Comparison of ENCODE assay signal across 8 cellular contexts in genomic region chr16:70523013-70523620, GRCh38. TPM values are rescaled to one million over a fixed set of nuclear protein-coding genes. Genes with fewer than 3 reads are reported as not detected.
DNase-seq lines count a peak whose midpoint lies in the region; ATAC-seq and TF ChIP-seq lines count a peak whose summit lies in the region.

TSS of gene COG4 (minus strand) at chr16:70523554. CDS start at chr16:70523543, 11 bp downstream.

- H3K36me3 Mint-ChIP-seq in neural crest cell (ENCODE audit: low read depth) = peaks cover 19% of the 10 kb centered on the region

- H3K79me2 ChIP-seq in KMS-11 (ENCODE audit: insufficient read depth, low read depth) = peaks cover 71% of the 10 kb centered on the region

- peak within 1 kb of the TSS; percentile 92 for H3K4me2 ChIP-seq in KMS-11

- ATAC-seq in GM21447 (IDR thresholded peaks at IDR 0.05; ENCODE audit: unreplicated experiment) = peak; percentile 67

- H3K36me3 ChIP-seq in KMS-11 (ENCODE audit: insufficient read depth) (peaks cover 11% of the 10 kb centered on the region; the same call in 1 of the 2 replicates), SJSA1 (peaks cover 52% of the 10 kb centered on the region), stomach smooth muscle (ENCODE audit: control insufficient read depth in 2 of 2, insufficient read depth in 2 of 2, low read length in 2 of 2) (peaks cover 4 to 12% of the 10 kb centered on the region in 2 donors)

- H3K27me3 ChIP-seq in KMS-11 (ENCODE audit: insufficient read depth, low read depth) = no peaks in the 10 kb centered on the region
- no peaks in the 10 kb centered on the region for H3K27me3 ChIP-seq in SJSA1 (replicated peaks)
- H3K27me3 ChIP-seq in stomach smooth muscle (ENCODE audit: control insufficient read depth in 1 of 2, insufficient read depth in 2 of 2, low read length in 2 of 2) = no peaks in the 10 kb centered on the region

- peak; percentile 77 for DNase-seq in COLO829 (ENCODE audit: low spot score)
- DNase-seq in SJSA1 (ENCODE audit: low read depth in 1 of 2, low spot score in 2 of 2) = peak; percentile 91 to 96
- DNase-seq in activated gamma-delta T cell treated with anti-CD3 and anti-CD28 coated beads, Interleukin-2, amount 50 U/mL, for 16 hours (ENCODE audit: low read depth) = peak; percentile 90
- DNase-seq in foreskin fibroblast = peak; percentile 74 to 92
- peak; percentile 85 for DNase-seq in neural crest cell (ENCODE audit: low read depth, low spot score)

- peak within 1 kb of the TSS; percentile 100 for H3K27ac Mint-ChIP-seq in neural crest cell (ENCODE audit: unreplicated experiment)

- H3K9me3 Mint-ChIP-seq in neural crest cell = no peaks in the 10 kb centered on the region

- H3K4me3 ChIP-seq in KMS-11 (IDR thresholded peaks at IDR 0.05; ENCODE audit: insufficient read depth, low read depth, low read length) (peak within 1 kb of the TSS; percentile 45), SJSA1 (peak within 1 kb of the TSS; percentile 70), foreskin fibroblast (ENCODE audit: low read depth in 1 of 2, low read length in 2 of 2) (peak within 1 kb of the TSS; percentile 55 to 100), stomach smooth muscle (ENCODE audit: low read length in 2 of 2) (peak within 1 kb of the TSS; percentile 85 to 99)

- no peaks in the 10 kb centered on the region for H3K9me3 ChIP-seq in SJSA1 (replicated peaks)
- no peaks in the 10 kb centered on the region for H3K9me3 ChIP-seq in stomach smooth muscle (ENCODE audit: control insufficient read depth in 2 of 2, low read length in 2 of 2)

- H3K4me1 ChIP-seq in KMS-11 (ENCODE audit: low read depth, poor library complexity, severe bottlenecking) (peaks cover 57% of the 10 kb centered on the region), SJSA1 (replicated peaks) (peaks cover 28% of the 10 kb centered on the region), stomach smooth muscle (ENCODE audit: control insufficient read depth, insufficient read depth, low read length) (peaks cover 17% of the 10 kb centered on the region)

- peaks cover 19% of the 10 kb centered on the region for H4K20me1 ChIP-seq in KMS-11 (ENCODE audit: insufficient read depth)

- no peak for TF ChIP-seq CTCF in KMS-11 (conservative IDR thresholded peaks at IDR 0.05; ENCODE audit: low read depth, low read length)
- no peak for TF ChIP-seq CTCF in foreskin fibroblast (IDR thresholded peaks at IDR 0.05; ENCODE audit: low read depth, low read length)
- no peak for TF ChIP-seq CTCF in neural crest cell (conservative IDR thresholded peaks at IDR 0.05)

- peaks cover 47% of the 10 kb centered on the region for H3K4me1 Mint-ChIP-seq in neural crest cell

- no peaks in the 10 kb centered on the region for H3K27me3 Mint-ChIP-seq in neural crest cell (ENCODE audit: low read depth)

- peak within 1 kb of the TSS; percentile 98 for H3K9ac ChIP-seq in KMS-11
- peak within 1 kb of the TSS; percentile 79 to 92 for H3K9ac ChIP-seq in stomach smooth muscle (ENCODE audit: low read length in 2 of 2)

- peak within 1 kb of the TSS; percentile 97 for H3K4me3 Mint-ChIP-seq in neural crest cell

- H2AFZ ChIP-seq in KMS-11 (ENCODE audit: low read depth) = peak within 1 kb of the TSS; percentile 79

- H3K27ac ChIP-seq in KMS-11 (peak within 1 kb of the TSS; percentile 95), SJSA1 (peak within 1 kb of the TSS; percentile 90), stomach smooth muscle (ENCODE audit: low read length) (peak within 1 kb of the TSS; percentile 75)

RNA-seq across cellular contexts. Expression of gene COG4, which starts in this region (rescaled TPM):
- 78.0 and 94.7 TPM in 2 replicates for total RNA-seq in SJSA1 (2014; rRNA removed; shearing (Covaris generic))
- total RNA-seq in neural crest cell = 81.2 and 82.7 TPM in 2 replicates

Comparison
In these comparisons a context has a peak if more than half of its experiments do, and no peak if none do; other contexts are left out.
1. Peak in every context shown above with its lines: DNase-seq, ATAC-seq, H3K4me3 ChIP-seq and H3K27ac ChIP-seq.